Comparison of ENCODE assay signal across 16 cellular contexts in the genomic region with DNA sequence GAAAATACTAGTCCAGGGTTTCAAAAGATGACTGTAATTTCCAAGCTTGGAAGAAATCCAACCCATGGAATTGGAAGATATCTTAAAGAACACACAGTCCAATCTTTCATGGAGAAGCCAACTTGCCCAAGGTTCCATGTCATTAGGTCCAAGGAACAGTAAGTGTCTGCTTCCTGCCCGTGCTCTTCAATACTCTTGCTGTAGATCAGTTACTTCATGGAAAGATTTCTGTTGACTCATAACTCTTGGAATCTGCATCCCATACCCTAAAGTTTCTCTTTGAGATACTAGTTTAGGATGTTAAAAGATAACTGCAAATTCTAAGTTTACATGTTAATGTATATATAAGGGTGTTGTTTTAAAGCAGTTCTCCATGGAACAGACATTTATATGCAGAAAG.
DNase-seq lines count a peak whose midpoint lies in the region; TF ChIP-seq lines count a peak whose summit lies in the region.
"Had no signal": no experiment of that assay in that cellular context is flagged by ENCODE, and none has a peak within 500 bp of the region (broad histone marks: within the 10 kb centered on the region; RNA-seq: fewer than 3 reads in every experiment).

No MANE protein-coding gene starts in this region.

- H4K20me1 ChIP-seq in osteoblast (ENCODE audit: insufficient read depth, low read length), result no peaks in the 10 kb centered on the region

- H3K4me3 Mint-ChIP-seq in MCF 10A (ENCODE audit: unreplicated experiment), result no peak overlapping the region
- H3K4me3 Mint-ChIP-seq: CD4-positive, CD25-positive, alpha-beta regulatory T cell; CD8-positive, alpha-beta memory T cell had no signal

- H3K27ac Mint-ChIP-seq in MCF 10A (ENCODE audit: low read depth, unreplicated experiment), result no peak overlapping the region
- H3K27ac Mint-ChIP-seq: CD4-positive, CD25-positive, alpha-beta regulatory T cell; CD8-positive, alpha-beta memory T cell had no signal

- intact Hi-C loops in MCF 10A (cut with micrococcal nuclease), result no loop called here

- H2AFZ ChIP-seq in osteoblast (ENCODE audit: low read length), result no peak overlapping the region
- H2AFZ ChIP-seq: GM23248 had no signal

- TF ChIP-seq CTCF in 22Rv1 (IDR thresholded peaks at IDR 0.05), result no peak
- TF ChIP-seq CTCF in osteoblast (IDR thresholded peaks at IDR 0.05; ENCODE audit: extremely low read depth, low read depth, low read length), result no peak
- no peak for TF ChIP-seq CTCF in MCF 10A (IDR thresholded peaks at IDR 0.05; ENCODE audit: unreplicated experiment)

- DNase-seq in HT1080 (ENCODE audit: low read depth) (peak; percentile 9), iris pigment epithelial cell (ENCODE audit: low read depth) (peak; percentile 25), osteoblast (ENCODE audit: insufficient read length, low spot score, missing footprints) (peak; percentile 5), MCF 10A (ENCODE audit: unreplicated experiment) (no peak), NCI-H524 treated with DMSO at 0.1 percent for 48 hours (lab: John Stamatoyannopoulos, UW) (no peak), iPS-NIHi7 (ENCODE audit: extremely low spot score) (no peak), activated gamma-delta T cell (lab: John Stamatoyannopoulos, UW) (no peak)
- DNase-seq: 8988T; BE2C; C1 segment of cervical spinal cord; CD4-positive, CD25-positive, alpha-beta regulatory T cell; CD8-positive, alpha-beta memory T cell; COR-L47; GM23248 had no signal

- no peaks in the 10 kb centered on the region for H3K79me2 ChIP-seq in osteoblast (ENCODE audit: insufficient read depth, low read length)

- H3K27me3 ChIP-seq in osteoblast (ENCODE audit: insufficient read depth, low read length), result no peaks in the 10 kb centered on the region
- H3K27me3 ChIP-seq: BE2C had no signal

- peaks cover 8% of the 10 kb centered on the region for H3K9me3 ChIP-seq in osteoblast (ENCODE audit: low read depth, low read length)
- H3K9me3 ChIP-seq: BE2C, HAP-1 had no signal

- no peak overlapping the region for H3K4me3 ChIP-seq in osteoblast (ENCODE audit: insufficient read depth, low read length)
- H3K4me3 ChIP-seq: GM23248, HAP-1 had no signal

- H3K4me1 ChIP-seq in osteoblast (ENCODE audit: insufficient read depth, low read length), result no peaks in the 10 kb centered on the region
- H3K4me1 ChIP-seq: BE2C, HAP-1 had no signal

- no peak overlapping the region for H3K4me2 ChIP-seq in osteoblast (ENCODE audit: insufficient read depth, low read length)

- H3K9me3 Mint-ChIP-seq in MCF 10A (ENCODE audit: unreplicated experiment), result peaks cover 6% of the 10 kb centered on the region

- no TSS peak for BruUV-seq in MCF 10A (replicated peaks; lab: Mats Ljungman, UMichigan)

- CTCF ChIA-PET in MCF 10A (lab: Yijun Ruan, JAX), result interaction anchor here (1.6 kb wide), 1 partner anchor 40 kb away, joined by 3 read pairs; no protein-coding TSS in a partner anchor

- H3K27ac ChIP-seq in 22Rv1 (peak overlapping the region; percentile 40), osteoblast (ENCODE audit: low read depth, low read length) (no peak overlapping the region)
- H3K27ac ChIP-seq: GM23248 had no signal

- POLR2A ChIA-PET in MCF 10A (lab: Yijun Ruan, JAX), result interaction anchor here (0.9 kb wide), 1 partner anchor 22 kb away, joined by 4 read pairs; no protein-coding TSS in a partner anchor

- no peaks in the 10 kb centered on the region for H3K36me3 ChIP-seq in osteoblast (ENCODE audit: insufficient read depth, low read length)
- H3K36me3 ChIP-seq: BE2C, HAP-1 had no signal

- H3K36me3 Mint-ChIP-seq in MCF 10A (ENCODE audit: insufficient read depth, unreplicated experiment), result no peaks in the 10 kb centered on the region
- H3K36me3 Mint-ChIP-seq: CD4-positive, CD25-positive, alpha-beta regulatory T cell; CD8-positive, alpha-beta memory T cell had no signal

- peaks cover 10% of the 10 kb centered on the region for H3K27me3 Mint-ChIP-seq in MCF 10A (ENCODE audit: insufficient read depth, unreplicated experiment)
- H3K27me3 Mint-ChIP-seq: CD4-positive, CD25-positive, alpha-beta regulatory T cell had no signal

- H3K4me1 Mint-ChIP-seq in MCF 10A (ENCODE audit: insufficient read depth, unreplicated experiment), result no peaks in the 10 kb centered on the region
- H3K4me1 Mint-ChIP-seq: CD8-positive, alpha-beta memory T cell had no signal

Comparison
In these comparisons a context has a peak if more than half of its experiments do, and no peak if none do; other contexts are left out.
1. DNase-seq: peak in HT1080 (single experiment), iris pigment epithelial cell (single experiment) and osteoblast (single experiment); none in MCF 10A (single experiment), NCI-H524 treated with DMSO at 0.1 percent for 48 hours (single experiment), iPS-NIHi7 (single experiment) and activated gamma-delta T cell (single experiment).